ENCODE assay signal across 9 cellular contexts in genomic region chr12:100404769-100405407, GRCh38. TPM values are rescaled to one million over a fixed set of nuclear protein-coding genes. Genes with fewer than 3 reads are reported as not detected.
A peak's percentile ranks its signal among the peaks of the same experiment; 100 is the strongest.
DNase-seq lines count a peak whose midpoint lies in the region; ATAC-seq, FAIRE-seq and TF ChIP-seq lines count a peak whose summit lies in the region.
"Had no signal": no experiment of that assay in that cellular context is flagged by ENCODE, and none has a peak within 500 bp of the region (broad histone marks: within the 10 kb centered on the region; RNA-seq: fewer than 3 reads in every experiment).

No MANE protein-coding gene starts in this region.

- FAIRE-seq in HTR-8/SVneo (lab: Jason Lieb, UNC) = no peak
- FAIRE-seq: islet of Langerhans had no signal

- H3K4me3 Mint-ChIP-seq in type B pancreatic cell = no peak overlapping the region

- TF ChIP-seq CTCF in type B pancreatic cell (conservative IDR thresholded peaks at IDR 0.05) = peak; percentile 76
- no peak for TF ChIP-seq CTCF in omental fat pad (IDR thresholded peaks at IDR 0.05)

- H3K4me1 Mint-ChIP-seq in type B pancreatic cell (ENCODE audit: unreplicated experiment) = peaks cover 12% of the 10 kb centered on the region

- H3K36me3 Mint-ChIP-seq in type B pancreatic cell = no peaks in the 10 kb centered on the region

- ATAC-seq in GM18861 (IDR thresholded peaks at IDR 0.05; ENCODE audit: unreplicated experiment) (peak; percentile 46), GM18511 (IDR thresholded peaks at IDR 0.05; ENCODE audit: unreplicated experiment) (no peak), omental fat pad (ENCODE audit: low FRiP score) (no peak)

- no peak overlapping the region for H3K27ac Mint-ChIP-seq in type B pancreatic cell

- peaks cover 4% of the 10 kb centered on the region for H3K27me3 Mint-ChIP-seq in type B pancreatic cell

- no peaks in the 10 kb centered on the region for H3K9me3 Mint-ChIP-seq in type B pancreatic cell

- DNase-seq in CD1c-positive myeloid dendritic cell (ENCODE audit: extremely low spot score) (peak; percentile 6), HTR-8/SVneo (ENCODE audit: insufficient read length, low spot score) (peak; percentile 17), T-helper 9 cell (peak; percentile 0), germinal center (ENCODE audit: low spot score) (peak; percentile 8), type B pancreatic cell (ENCODE audit: extremely low spot score, unreplicated experiment) (no peak), omental fat pad (ENCODE audit: low spot score) (no peak)

RNA-seq across cellular contexts. Expression of gene SLC17A8, which starts 48.0 kb away (rescaled TPM):
- 2.6 and 6.1 TPM in 2 replicates for total RNA-seq in type B pancreatic cell (ENCODE audit: low replicate concordance)
- total RNA-seq in omental fat pad = not detected

Comparison
In these comparisons a context has a peak if more than half of its experiments do, and no peak if none do; other contexts are left out.
1. DNase-seq: peak in CD1c-positive myeloid dendritic cell (single experiment), HTR-8/SVneo (single experiment), T-helper 9 cell (single experiment) and germinal center (single experiment); none in type B pancreatic cell (single experiment) and omental fat pad (single experiment).